ENCODE assay signal across 8 cellular contexts in the genomic region with DNA sequence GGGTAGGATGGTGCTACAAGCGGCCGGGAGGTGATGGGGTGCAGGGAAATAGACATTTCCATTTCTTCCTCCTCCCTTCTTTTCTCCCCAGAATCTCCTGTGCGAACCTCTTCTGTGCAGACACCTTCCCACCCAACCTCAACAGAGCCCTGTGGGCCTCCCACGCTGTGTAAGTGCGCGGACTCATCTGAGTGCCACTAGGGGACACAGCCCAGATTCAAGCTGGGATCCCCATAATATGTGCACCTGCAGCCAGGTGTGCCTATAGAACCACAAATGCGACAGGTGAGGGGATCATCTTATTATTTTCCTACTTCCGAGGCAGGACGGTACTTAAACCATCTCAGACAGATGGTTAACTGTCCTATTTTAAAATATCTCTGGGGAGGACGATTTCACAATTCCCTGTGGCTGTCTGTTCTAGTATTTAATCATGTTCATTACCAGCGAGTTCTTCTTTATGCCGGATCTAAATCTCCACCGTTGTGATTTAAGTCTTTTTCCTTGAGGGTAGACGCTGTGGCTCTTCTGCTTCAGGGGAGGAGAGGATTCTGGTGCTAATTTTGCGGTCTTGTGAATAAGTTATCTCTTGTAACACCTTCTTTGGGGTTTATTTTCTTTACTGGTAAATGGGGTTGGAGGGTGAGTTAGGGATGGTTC. TPM values are rescaled to one million over a fixed set of nuclear protein-coding genes. Genes with fewer than 3 reads are reported as not detected.
DNase-seq lines count a peak whose midpoint lies in the region; ATAC-seq, FAIRE-seq and TF ChIP-seq lines count a peak whose summit lies in the region.

No MANE protein-coding gene starts in this region.

- TF ChIP-seq RAD21 in GM12878 (IDR thresholded peaks at IDR 0.05; ENCODE audit: insufficient read depth, low read depth, low read length): no peak

- TF ChIP-seq CTCF in AG09309 (IDR thresholded peaks at IDR 0.05; ENCODE audit: control insufficient read depth, insufficient read depth, low read depth, low read length, missing control alignments) (no peak), GM12878 (IDR thresholded peaks at IDR 0.05 in 2 of 3, conservative IDR thresholded peaks at IDR 0.05 in 1 of 3; ENCODE audit: control insufficient read depth in 2 of 3, extremely low read depth in 1 of 3, insufficient read depth in 1 of 3, low read depth in 3 of 3, low read length in 3 of 3) (no peak)

- H3K4me1 ChIP-seq in Karpas-422 (ENCODE audit: low read length) (peaks cover 11% of the 10 kb centered on the region), GM12878 (ENCODE audit: control insufficient read depth, insufficient read depth, low read length) (0 out of 2 replicates have a peak, but pooled peaks cover 3% of the 10 kb centered on the region)

- H3K27ac ChIP-seq in Karpas-422 (ENCODE audit: low read length) (no peak overlapping the region), GM12878 (ENCODE audit: control insufficient read depth, insufficient read depth) (no peak overlapping the region)

- H3K27ac Mint-ChIP-seq in naive B cell: no peak overlapping the region

- peak overlapping the region; percentile 31 to 88 (median 62) for H3K4me3 Mint-ChIP-seq in naive B cell

- SMC1A ChIA-PET in GM12878 (lab: Charles Lee; ENCODE audit: uncharacterized antibody, unreplicated experiment): interaction anchor here (1.2 to 5.4 kb wide), 3 partner anchors 83 to 240 kb away, joined by 3 to 27 read pairs (median 6); no protein-coding TSS in a partner anchor

- in situ Hi-C loops in GM12878 (cut with MboI): no loop called here

- POLR2A ChIA-PET in GM12878 (lab: Charles Lee): interaction anchor here (1.1 kb wide), 1 partner anchor 96 kb away, joined by 4 read pairs; no protein-coding TSS in a partner anchor

- H3K9me2 ChIP-seq in Karpas-422 (replicated peaks; ENCODE audit: insufficient read depth, low read length): no peaks in the 10 kb centered on the region

- H3K9me3 ChIP-seq in Karpas-422 (ENCODE audit: low read length) (no peaks in the 10 kb centered on the region), GM12878 (replicated peaks; ENCODE audit: control insufficient read depth, insufficient read depth, low read length) (no peaks in the 10 kb centered on the region)

- CTCF ChIA-PET in GM12878 (lab: Yijun Ruan, JAX): interaction anchor here (0.6 to 2.0 kb wide), 6 partner anchors 8 to 253 kb away, joined by 3 to 9 read pairs (median 4); no protein-coding TSS in a partner anchor

- H3K9me3 Mint-ChIP-seq in naive B cell: no peaks in the 10 kb centered on the region

- H3K4me2 ChIP-seq in Karpas-422 (ENCODE audit: low read depth, low read length, poor library complexity, severe bottlenecking) (peak overlapping the region; percentile 67), GM12878 (ENCODE audit: control insufficient read depth, insufficient read depth) (peak overlapping the region; percentile 86)

- BruUV-seq in GM12878 (replicated peaks; lab: Mats Ljungman, UMichigan): no TSS peak

- intact Hi-C loops in GM12878 (cut with micrococcal nuclease; ENCODE audit: unreplicated experiment): loop anchor here (2.0 to 5.0 kb wide), 2 partner anchors 93 to 239 kb away; no protein-coding TSS in a partner anchor

- 30% methylated on average over 15 of the region's 15 CpGs for WGBS in GM12878 (ENCODE audit: insufficient coverage, insufficient replicate concordance, low lambda C conversion rate, missing lambda C conversion rate)

- H3K27me3 Mint-ChIP-seq in naive B cell: peaks cover 66 to 89% (median 76%) of the 10 kb centered on the region in 3 donors

- peak overlapping the region; percentile 89 for H2AFZ ChIP-seq in Karpas-422 (ENCODE audit: low read length)
- H2AFZ ChIP-seq in GM12878 (ENCODE audit: control insufficient read depth, low read depth, low read length): no peak overlapping the region; the same call in 1 of the 2 replicates

- no peak for TF ChIP-seq POLR2A in GM12878 (IDR thresholded peaks at IDR 0.05; ENCODE audit: low read depth, low read length)

- no peaks in the 10 kb centered on the region for H3K36me3 Mint-ChIP-seq in naive B cell

- RAD21 ChIA-PET in GM12878 (lab: Charles Lee; ENCODE audit: unreplicated experiment): interaction anchor here (0.7 to 1.5 kb wide), 2 partner anchors 95 kb away, joined by 4 to 6 read pairs; no protein-coding TSS in a partner anchor

- H4K20me1 ChIP-seq in Karpas-422 (ENCODE audit: insufficient read depth, low read depth, low read length) (no peaks in the 10 kb centered on the region), GM12878 (ENCODE audit: control insufficient read depth, insufficient read depth) (no peaks in the 10 kb centered on the region)

- H3K79me2 ChIP-seq in Karpas-422 (ENCODE audit: low read length): no peaks in the 10 kb centered on the region
- H3K79me2 ChIP-seq in GM12878 (ENCODE audit: control insufficient read depth, insufficient read depth, low read length): no peaks in the 10 kb centered on the region

- H3K4me3 ChIP-seq in AG09309 (ENCODE audit: control insufficient read depth, low read depth, low read length): peak overlapping the region; percentile 32
- H3K4me3 ChIP-seq in Karpas-422 (ENCODE audit: low read length): peak overlapping the region; percentile 60
- peak overlapping the region; percentile 34; the same call in 1 of the 2 replicates for H3K4me3 ChIP-seq in GM12878

- ATAC-seq in GM12878 (no peak), naive B cell (ENCODE audit: low read depth in 2 of 2) (no peak)

- no peaks in the 10 kb centered on the region for H3K36me3 ChIP-seq in Karpas-422 (ENCODE audit: insufficient read depth, low read length)
- no peaks in the 10 kb centered on the region for H3K36me3 ChIP-seq in GM12878 (ENCODE audit: control insufficient read depth in 2 of 2, insufficient read depth in 2 of 2, low read length in 1 of 2)

- DNase-seq in AG09309 (ENCODE audit: low read depth) (no peak), Karpas-422 (no peak), GM12878 (ENCODE audit: low read depth, low spot score) (no peak), naive B cell (no peak), C1 segment of cervical spinal cord (lab: John Stamatoyannopoulos, UW) (no peak), ureter (ENCODE audit: low spot score) (no peak), iPS-NIHi7 (ENCODE audit: extremely low spot score) (no peak), NCI-H1694 (lab: John Stamatoyannopoulos, UW) (no peak)

- H3K4me1 Mint-ChIP-seq in naive B cell: peaks cover 11 to 15% (median 13%) of the 10 kb centered on the region in 3 donors

- TF ChIP-seq EP300 in GM12878 (IDR thresholded peaks at IDR 0.05; ENCODE audit: borderline replicate concordance in 1 of 2, control insufficient read depth in 1 of 2, low read depth in 2 of 2, low read length in 2 of 2): no peak

- H3K9ac ChIP-seq in Karpas-422 (ENCODE audit: low read length) (peak overlapping the region; percentile 60), GM12878 (ENCODE audit: control insufficient read depth, insufficient read depth, low read length) (no peak overlapping the region)

- H3K27me3 ChIP-seq in Karpas-422 (ENCODE audit: low read length) (no peaks in the 10 kb centered on the region), GM12878 (replicated peaks in 1 of 2; ENCODE audit: control insufficient read depth in 2 of 2, insufficient read depth in 2 of 2, low read length in 1 of 2) (peaks cover 3 to 6% of the 10 kb centered on the region in 2 experiments)

- FAIRE-seq in GM12878 (lab: Jason Lieb, UNC): no peak

RNA-seq across cellular contexts. Expression of gene CACNA1C, which starts 17.2 kb away (rescaled TPM):
- 0.11 TPM in 1 of 2 replicates, not detected in the other for total RNA-seq in Karpas-422 (2014; rRNA removed; shearing (Covaris generic); ENCODE audit: low replicate concordance)
- total RNA-seq in GM12878 (2013; cell fraction: nucleolus; rRNA removed): not detected in 2 replicates
- under 0.01 and 0.05 TPM in 2 replicates for total RNA-seq in GM12878 (2014; rRNA removed)
- not detected in 2 replicates for total RNA-seq in GM12878 (2014; rRNA removed; fragmentation: Illumina TruSeq; extraction: Trizol)
- 0.13 TPM in 1 of 2 replicates, not detected in the other for total RNA-seq in GM12878 (2021)
- polyA plus RNA-seq in GM12878 (2011; ENCODE audit: low read depth): 0.35 TPM
- polyA plus RNA-seq in GM12878 (2011; rRNA removed): not detected in 2 replicates
- polyA plus RNA-seq in GM12878 (2011; cell fraction: cytosol; rRNA removed): not detected in 2 replicates
- not detected in 2 replicates for polyA plus RNA-seq in GM12878 (2011; cell fraction: nucleus; rRNA removed)
- 0.04 TPM in 1 of 2 replicates, not detected in the other for polyA plus RNA-seq in GM12878 (2012)
- 0.09 TPM in 1 of 2 replicates, not detected in the other for polyA plus RNA-seq in GM12878 (2014; fragmentation: Illumina TruSeq; extraction: Trizol)
- polyA plus RNA-seq in GM12878 (2014; fragmentation: Nextera tagmentation; extraction: Ambion mirVana): not detected
- 0.01 TPM in 2 replicates for polyA plus RNA-seq in GM12878 (2014; rRNA removed)
- polyA plus RNA-seq in GM12878 (2016; fragmentation: Nextera tagmentation; extraction: Ambion mirVana): under 1 TPM; 0.15 TPM
- not detected in 2 replicates for polyA minus RNA-seq in GM12878 (2011; rRNA and poly(A)+ RNA removed)
- polyA minus RNA-seq in GM12878 (2011; cell fraction: cytosol; rRNA and poly(A)+ RNA removed): not detected in 2 replicates
- not detected in 2 replicates for polyA minus RNA-seq in GM12878 (2011; cell fraction: nucleus; rRNA and poly(A)+ RNA removed)
- polyA plus RNA-seq in naive B cell (ENCODE audit: low read depth in 6 of 6): under 1 TPM in 5 of 6 donors, not detected in 1; 0.03 to 0.09 (median 0.06) TPM
- total RNA-seq in ureter: 30.1 TPM

RNA-seq across cellular contexts. Expression of gene DCP1B, which starts 31.3 kb away (rescaled TPM):
- 18.4 and 30.8 TPM in 2 replicates for total RNA-seq in Karpas-422 (2014; rRNA removed; shearing (Covaris generic); ENCODE audit: low replicate concordance)
- 34.9 and 37.2 TPM in 2 replicates for total RNA-seq in GM12878 (2013; cell fraction: nucleolus; rRNA removed)
- 12.6 and 12.7 TPM in 2 replicates for total RNA-seq in GM12878 (2014; rRNA removed)
- 11.7 and 12.3 TPM in 2 replicates for total RNA-seq in GM12878 (2014; rRNA removed; fragmentation: Illumina TruSeq; extraction: Trizol)
- 11.2 and 12.6 TPM in 2 replicates for total RNA-seq in GM12878 (2021)
- polyA plus RNA-seq in GM12878 (2011; ENCODE audit: low read depth): 11.7 TPM
- polyA plus RNA-seq in GM12878 (2011; rRNA removed): 22.7 and 23.6 TPM in 2 replicates
- 24.1 and 26.1 TPM in 2 replicates for polyA plus RNA-seq in GM12878 (2011; cell fraction: cytosol; rRNA removed)
- 14.3 and 17.4 TPM in 2 replicates for polyA plus RNA-seq in GM12878 (2011; cell fraction: nucleus; rRNA removed)
- polyA plus RNA-seq in GM12878 (2012): 8.8 and 9.5 TPM in 2 replicates
- 17.9 and 20.4 TPM in 2 replicates for polyA plus RNA-seq in GM12878 (2014; fragmentation: Illumina TruSeq; extraction: Trizol)
- 1 to 10 TPM; 1.3 to 2.2 TPM for polyA plus RNA-seq in GM12878 (2014; fragmentation: Nextera tagmentation; extraction: Ambion mirVana)
- polyA plus RNA-seq in GM12878 (2014; rRNA removed): 17.2 and 18.8 TPM in 2 replicates
- 10 to 100 TPM; 23.3 to 23.4 TPM for polyA plus RNA-seq in GM12878 (2016; fragmentation: Nextera tagmentation; extraction: Ambion mirVana)
- 20.4 and 29.5 TPM in 2 replicates for polyA minus RNA-seq in GM12878 (2011; rRNA and poly(A)+ RNA removed)
- polyA minus RNA-seq in GM12878 (2011; cell fraction: cytosol; rRNA and poly(A)+ RNA removed): 5.8 and 6.3 TPM in 2 replicates
- polyA minus RNA-seq in GM12878 (2011; cell fraction: nucleus; rRNA and poly(A)+ RNA removed): 12.5 and 22.3 TPM in 2 replicates
- 10 to 100 TPM in 5 of 6 donors, 1 to 10 TPM in 1; 8.5 to 18.6 (median 15.8) TPM for polyA plus RNA-seq in naive B cell (ENCODE audit: low read depth in 6 of 6)
- 24.3 TPM for total RNA-seq in ureter

Comparison
In these comparisons a context has a peak if more than half of its experiments do, and no peak if none do; other contexts are left out.
1. RNA of gene CACNA1C, which starts 17.2 kb away (total RNA-seq): 30.1 TPM in ureter (single experiment); 0.11 TPM in Karpas-422 and under 0.01 to 0.13 TPM in GM12878; every median in the first group is over 10 times any median in the second.
2. Peak in every context shown above with its lines, with median percentiles within 50 percentile points of each other: H3K4me3 ChIP-seq.